In genomic region chr4:113810906-113811305, GRCh38 we compare ENCODE assay signal across 24 cellular contexts. TPM values are rescaled to one million over a fixed set of nuclear protein-coding genes. Genes with fewer than 3 reads are reported as not detected.
DNase-seq lines count a peak whose midpoint lies in the region; ATAC-seq and TF ChIP-seq lines count a peak whose summit lies in the region.
"Had no signal": no experiment of that assay in that cellular context is flagged by ENCODE, and none has a peak within 500 bp of the region (broad histone marks: within the 10 kb centered on the region; RNA-seq: fewer than 3 reads in every experiment).

No MANE protein-coding gene starts in this region.

- H3K27ac Mint-ChIP-seq in HFFc6: no peak overlapping the region
- H3K27ac Mint-ChIP-seq: activated naive CD8-positive, alpha-beta T cell treated with anti-CD3 and anti-CD28 coated beads, Interleukin-2, amount 50 U/mL, for 24 hours; effector memory CD8-positive, alpha-beta T cell had no signal

- ATAC-seq in HG03108 (IDR thresholded peaks at IDR 0.05; ENCODE audit: unreplicated experiment) (no peak), HG03135 (IDR thresholded peaks at IDR 0.05; ENCODE audit: unreplicated experiment) (no peak), GM19395 (IDR thresholded peaks at IDR 0.05; ENCODE audit: unreplicated experiment) (no peak), HG03432 (IDR thresholded peaks at IDR 0.05; ENCODE audit: unreplicated experiment) (no peak)
- ATAC-seq: activated naive CD8-positive, alpha-beta T cell treated with anti-CD3 and anti-CD28 coated beads, Interleukin-2, amount 50 U/mL, for 24 hours; effector memory CD8-positive, alpha-beta T cell; gastrocnemius medialis; GM12878; left lobe of liver; PC-3 had no signal

- no peak for TF ChIP-seq CTCF in HFFc6 (IDR thresholded peaks at IDR 0.05)
- TF ChIP-seq CTCF in cardiac fibroblast (IDR thresholded peaks at IDR 0.05; ENCODE audit: low read depth, low read length): no peak

- peak; percentile 56 for DNase-seq in AG20443 (ENCODE audit: low spot score)
- DNase-seq in HFFc6: peak; percentile 30
- DNase-seq in cardiac fibroblast (ENCODE audit: low read depth in 2 of 2): peak; percentile 64 to 76
- DNase-seq in myocyte (ENCODE audit: low read depth): peak; percentile 44
- DNase-seq: activated CD4-positive, alpha-beta T cell treated with anti-CD3 and anti-CD28 coated beads for 1 hour; activated naive CD8-positive, alpha-beta T cell treated with anti-CD3 and anti-CD28 coated beads, Interleukin-2, amount 50 U/mL, for 24 hours; AML-193; Caco-2; effector memory CD8-positive, alpha-beta T cell; gastrocnemius medialis; Karpas-422; NCI-H1436; NCI-H2171 treated with DMSO at 0.1 percent for 48 hours; NCI-H748 treated with DMSO at 0.1 percent for 48 hours; PC-3; retina; stimulated activated naive CD4-positive, alpha-beta T cell; transverse colon had no signal

- H3K4me3 Mint-ChIP-seq in HFFc6: no peak overlapping the region
- H3K4me3 Mint-ChIP-seq: activated naive CD8-positive, alpha-beta T cell treated with anti-CD3 and anti-CD28 coated beads, Interleukin-2, amount 50 U/mL, for 24 hours; effector memory CD8-positive, alpha-beta T cell had no signal

- peaks cover 17% of the 10 kb centered on the region for H3K4me1 Mint-ChIP-seq in HFFc6 (ENCODE audit: low read depth)

- H3K4me3 ChIP-seq in cardiac fibroblast (replicated peaks in 1 of 2; ENCODE audit: low read depth in 2 of 2, low read length in 2 of 2): no peak overlapping the region
- H3K4me3 ChIP-seq: gastrocnemius medialis, GM12878, transverse colon had no signal

- no peaks in the 10 kb centered on the region for H3K36me3 Mint-ChIP-seq in HFFc6 (ENCODE audit: low read depth)

- no peaks in the 10 kb centered on the region for H3K9me3 Mint-ChIP-seq in HFFc6
- H3K9me3 Mint-ChIP-seq: activated naive CD8-positive, alpha-beta T cell treated with anti-CD3 and anti-CD28 coated beads, Interleukin-2, amount 50 U/mL, for 24 hours; effector memory CD8-positive, alpha-beta T cell had no signal

- H3K27me3 Mint-ChIP-seq in HFFc6 (ENCODE audit: insufficient read depth): no peaks in the 10 kb centered on the region
- H3K27me3 Mint-ChIP-seq: activated naive CD8-positive, alpha-beta T cell treated with anti-CD3 and anti-CD28 coated beads, Interleukin-2, amount 50 U/mL, for 24 hours had no signal

RNA-seq across cellular contexts. Expression of gene CAMK2D, which starts 49.4 kb away (rescaled TPM):
- 100 to 1,000 TPM in 1 of 6 experiments, 10 to 100 TPM in 5; 83.7 to 102 (median 94.1) TPM for total RNA-seq in HFFc6 (2021; fragmentation: NEBNext Ultra II Directional; extraction: Animal tissue kit (Norgen Biotek cat#: 25700))
- 265 and 306 TPM in 2 replicates for total RNA-seq in myocyte
- polyA plus RNA-seq in myocyte (2012): 47.2 TPM
